Comparison of ENCODE assay signal across 9 cellular contexts in genomic region chr1:18946550-18947381, GRCh38. TPM values are rescaled to one million over a fixed set of nuclear protein-coding genes. Genes with fewer than 3 reads are reported as not detected.
DNase-seq lines count a peak whose midpoint lies in the region; ATAC-seq and TF ChIP-seq lines count a peak whose summit lies in the region.
"Had no signal": no experiment of that assay in that cellular context is flagged by ENCODE, and none has a peak within 500 bp of the region (broad histone marks: within the 10 kb centered on the region; RNA-seq: fewer than 3 reads in every experiment).

No MANE protein-coding gene starts in this region.

- CTCF ChIA-PET in HEK293 (lab: Yijun Ruan, JAX) = interaction anchor here (0.6 to 5.4 kb wide), 8 partner anchors 9 to 707 kb away, joined by 3 to 59 read pairs (median 3); no protein-coding TSS in a partner anchor

- WGBS in adrenal gland, 4 donors = 51 to 63% (median 55%) methylated on average over 12 to 15 of the region's 15 CpGs

- TF ChIP-seq CTCF in HEK293 (tag by site-specific recombination; IDR thresholded peaks at IDR 0.05) (no peak), adrenal gland (IDR thresholded peaks at IDR 0.05) (no peak), lower lobe of right lung (IDR thresholded peaks at IDR 0.05) (no peak), GM13977 (IDR thresholded peaks at IDR 0.05; ENCODE audit: extremely low read depth, insufficient read depth, missing control alignments) (no peak)

- H3K9me3 ChIP-seq in HEK293 (ENCODE audit: control insufficient read depth, insufficient read depth, low read depth, low read length) (no peaks in the 10 kb centered on the region), adrenal gland (replicated peaks in 1 of 3) (no peaks in the 10 kb centered on the region), lower lobe of right lung (no peaks in the 10 kb centered on the region)

- H3K27ac ChIP-seq in HEK293 (ENCODE audit: extremely low read depth, low read depth, low read length) (no peak overlapping the region), adrenal gland (peak overlapping the region in 4 of 5 donors; percentile 2 to 96 (median 92)), lower lobe of right lung (peak overlapping the region; percentile 91), substantia nigra (ENCODE audit: low read depth, low read length, poor library complexity, severe bottlenecking) (peak overlapping the region; percentile 37)

- POLR2A ChIA-PET in HEK293 (lab: Yijun Ruan, JAX) = interaction anchor here (1.0 to 3.0 kb wide), 2 partner anchors 9 to 25 kb away, joined by 4 to 22 read pairs; partner anchors contain the start of gene IFFO2

- DNase-seq in adrenal gland = no peak
- DNase-seq in lower lobe of right lung = peak; percentile 50
- DNase-seq in substantia nigra (lab: John Stamatoyannopoulos, UW) = peak in 10 of 49 donors; percentile 19 to 55 (median 30)
- no peak for DNase-seq in GM19240 (ENCODE audit: insufficient read length, low spot score)
- DNase-seq in foreskin melanocyte = no peak
- no peak for DNase-seq in GM13977 (ENCODE audit: low spot score)
- no peak for DNase-seq in NCI-H2081 (lab: John Stamatoyannopoulos, UW)
- DNase-seq: MM.1S had no signal

- in situ Hi-C loops in GM13977 (cut with MboI; ENCODE audit: low pct_unique_long_range_greater_than_20kb, low sequenced_read_pairs, unreplicated experiment) = no loop called here

- H3K27me3 ChIP-seq in adrenal gland = no peaks in the 10 kb centered on the region
- no peaks in the 10 kb centered on the region for H3K27me3 ChIP-seq in lower lobe of right lung (ENCODE audit: low read depth)

- peaks cover 0 to 4% of the 10 kb centered on the region in 2 experiments; a peak in 1 of 3 replicates for H3K36me3 ChIP-seq in HEK293 (ENCODE audit: control insufficient read depth in 2 of 2, insufficient read depth in 1 of 2, low read length in 2 of 2)
- H3K36me3 ChIP-seq in adrenal gland (replicated peaks in 1 of 2) = no peaks in the 10 kb centered on the region
- H3K36me3 ChIP-seq in lower lobe of right lung = no peaks in the 10 kb centered on the region

- H3K4me1 ChIP-seq in HEK293 (ENCODE audit: control insufficient read depth, insufficient read depth, low read length) (peaks cover 16% of the 10 kb centered on the region), adrenal gland (replicated peaks in 1 of 2) (peaks cover 70 to 84% of the 10 kb centered on the region in 2 donors), lower lobe of right lung (peaks cover 88% of the 10 kb centered on the region)

- no peak for TF ChIP-seq POLR2A in adrenal gland (IDR thresholded peaks at IDR 0.05)

- H3K4me3 ChIP-seq in HEK293 (ENCODE audit: low read depth, low read length) (no peak overlapping the region), adrenal gland (no peak overlapping the region), lower lobe of right lung (no peak overlapping the region)

- peak in 1 of 2 donors; percentile 6 for ATAC-seq in lower lobe of right lung

- intact Hi-C loops in adrenal gland (cut with DNase I) (no loop called here), lower lobe of right lung (cut with DNase I) (no loop called here)

TF ChIP-seq in HEK293, 187 proteins besides CTCF, POLR2A, EP300 and RAD21:
- TF ChIP-seq ZNF600 (tag by site-specific recombination; IDR thresholded peaks at IDR 0.05) = peak; percentile 38; the same call in 1 of the 2 replicates
- peak; percentile 42; the same call in 1 of the 2 replicates for TF ChIP-seq ZBTB48 (tag by site-specific recombination; IDR thresholded peaks at IDR 0.05)
- 0 out of 2 replicates have a peak, but pooled peaks have one; percentile 44 for TF ChIP-seq ZSCAN16 (tag by site-specific recombination; IDR thresholded peaks at IDR 0.05)
- TF ChIP-seq, protein P1, sequence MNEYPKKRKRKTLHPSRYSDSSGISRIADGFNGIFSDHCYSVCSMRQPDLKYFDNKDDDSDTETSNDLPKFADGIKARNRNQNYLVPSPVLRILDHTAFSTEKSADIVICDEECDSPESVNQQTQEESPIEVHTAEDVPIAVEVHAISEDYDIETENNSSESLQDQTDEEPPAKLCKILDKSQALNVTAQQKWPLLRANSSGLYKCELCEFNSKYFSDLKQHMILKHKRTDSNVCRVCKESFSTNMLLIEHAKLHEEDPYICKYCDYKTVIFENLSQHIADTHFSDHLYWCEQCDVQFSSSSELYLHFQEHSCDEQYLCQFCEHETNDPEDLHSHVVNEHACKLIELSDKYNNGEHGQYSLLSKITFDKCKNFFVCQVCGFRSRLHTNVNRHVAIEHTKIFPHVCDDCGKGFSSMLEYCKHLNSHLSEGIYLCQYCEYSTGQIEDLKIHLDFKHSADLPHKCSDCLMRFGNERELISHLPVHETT (tag by site-specific recombination; IDR thresholded peaks at IDR 0.05) = no peak
- TF ChIP-seq, protein P2, sequence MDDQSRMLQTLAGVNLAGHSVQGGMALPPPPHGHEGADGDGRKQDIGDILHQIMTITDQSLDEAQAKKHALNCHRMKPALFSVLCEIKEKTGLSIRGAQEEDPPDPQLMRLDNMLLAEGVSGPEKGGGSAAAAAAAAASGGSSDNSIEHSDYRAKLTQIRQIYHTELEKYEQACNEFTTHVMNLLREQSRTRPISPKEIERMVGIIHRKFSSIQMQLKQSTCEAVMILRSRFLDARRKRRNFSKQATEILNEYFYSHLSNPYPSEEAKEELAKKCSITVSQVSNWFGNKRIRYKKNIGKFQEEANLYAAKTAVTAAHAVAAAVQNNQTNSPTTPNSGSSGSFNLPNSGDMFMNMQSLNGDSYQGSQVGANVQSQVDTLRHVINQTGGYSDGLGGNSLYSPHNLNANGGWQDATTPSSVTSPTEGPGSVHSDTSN (CRISPR knock-in tag; IDR thresholded peaks at IDR 0.05) = no peak
- TF ChIP-seq OSR2 (tag by site-specific recombination; IDR thresholded peaks at IDR 0.05) = no peak

RNA-seq across cellular contexts. Expression of gene IFFO2, which starts 9.7 kb away (rescaled TPM):
- total RNA-seq in adrenal gland (10 to 100 TPM; 13.5 to 23.4 (median 17.9) TPM), lower lobe of right lung (9.8 TPM)
- 10 to 100 TPM in 1 of 3 donors, 1 to 10 TPM in 2; 5.9 to 10.8 (median 9.7) TPM for polyA plus RNA-seq in adrenal gland

RNA-seq across cellular contexts. Expression of gene ALDH4A1, which starts 44.4 kb away (rescaled TPM):
- 10 to 100 TPM; 18.1 to 46.9 (median 26.5) TPM for total RNA-seq in adrenal gland
- polyA plus RNA-seq in adrenal gland = 10 to 100 TPM; 11.3 to 15.1 (median 12.5) TPM
- total RNA-seq in lower lobe of right lung = 11.7 TPM
